In the genomic region with DNA sequence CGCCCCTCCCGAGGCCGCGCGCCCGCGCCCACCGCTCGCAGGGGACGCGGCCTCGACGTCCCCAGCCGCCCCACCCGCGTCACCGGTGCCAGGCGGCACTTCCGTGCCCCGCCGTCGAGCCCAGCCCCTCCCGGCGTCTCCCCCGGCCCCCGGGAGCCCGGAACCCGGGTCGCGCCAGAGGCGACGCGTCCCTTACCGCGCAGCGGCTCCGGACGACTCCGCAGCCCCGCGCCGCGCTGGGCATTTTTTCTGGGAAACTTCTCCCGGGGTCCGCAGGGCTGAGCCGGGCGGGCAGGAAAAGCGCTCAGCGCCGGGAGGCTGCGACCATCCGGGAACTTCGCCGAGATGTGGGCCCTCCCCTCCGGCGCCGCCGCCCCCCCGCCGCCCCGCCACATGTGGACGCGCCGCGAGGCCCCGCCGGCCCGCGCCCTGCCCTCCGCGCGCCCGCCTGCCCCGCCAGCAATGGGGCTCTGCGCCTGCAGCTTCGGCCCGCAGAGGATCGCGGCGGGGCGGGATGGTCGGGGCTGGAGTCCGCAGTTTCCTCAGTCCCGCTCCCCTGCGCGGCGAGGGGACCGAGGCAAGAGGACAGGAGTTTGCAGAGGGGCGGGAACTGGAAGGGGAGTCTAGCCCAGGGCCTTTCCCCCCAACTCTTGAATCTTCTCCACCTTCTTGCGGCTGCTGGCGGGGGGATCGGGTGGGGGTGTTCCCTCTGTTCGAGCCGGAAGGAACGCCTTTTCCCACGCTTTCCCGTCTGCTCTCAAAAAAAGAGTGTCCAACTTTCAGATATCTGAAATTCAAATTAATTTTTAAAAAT, we compare ENCODE assay signal across 8 cellular contexts.
DNase-seq lines count a peak whose midpoint lies in the region; ATAC-seq, FAIRE-seq and TF ChIP-seq lines count a peak whose summit lies in the region.

No MANE protein-coding gene starts in this region.

- peaks cover 17% of the 10 kb centered on the region for H3K4me1 ChIP-seq in HUES48 (ENCODE audit: control insufficient read depth, insufficient read depth, low read length)
- no peaks in the 10 kb centered on the region for H3K4me1 ChIP-seq in breast epithelium
- peaks cover 0 to 4% of the 10 kb centered on the region in 2 donors for H3K4me1 ChIP-seq in small intestine (ENCODE audit: control insufficient read depth in 2 of 2, insufficient read depth in 1 of 2, low read depth in 1 of 2, low read length in 1 of 2)

- intact Hi-C loops in breast epithelium (cut with DNase I; ENCODE audit: low total_unique reads), result loop anchor here (5.0 kb wide), 1 partner anchor 1880 kb away; no protein-coding TSS in a partner anchor

- no peaks in the 10 kb centered on the region for H3K36me3 ChIP-seq in HUES48 (ENCODE audit: control insufficient read depth, insufficient read depth, low read length)
- no peaks in the 10 kb centered on the region for H3K36me3 ChIP-seq in breast epithelium
- H3K36me3 ChIP-seq in small intestine (ENCODE audit: control insufficient read depth in 2 of 2, insufficient read depth in 2 of 2, low read length in 2 of 2), result no peaks in the 10 kb centered on the region

- peak; percentile 54 for ATAC-seq in GM19452 (IDR thresholded peaks at IDR 0.05; ENCODE audit: unreplicated experiment)

- H3K9me3 ChIP-seq in HUES48 (ENCODE audit: control insufficient read depth, insufficient read depth, low read length), result no peaks in the 10 kb centered on the region
- H3K9me3 ChIP-seq in breast epithelium, result no peaks in the 10 kb centered on the region
- H3K9me3 ChIP-seq in small intestine (ENCODE audit: control insufficient read depth, low read depth), result no peaks in the 10 kb centered on the region

- H3K27ac ChIP-seq in HUES48 (ENCODE audit: low read depth, low read length), result peak overlapping the region; percentile 23
- peak overlapping the region; percentile 15; the same call in 1 of the 2 replicates for H3K27ac ChIP-seq in VCaP
- H3K27ac ChIP-seq in breast epithelium, result peak overlapping the region; percentile 80 to 90
- peak overlapping the region; percentile 45 to 73 for H3K27ac ChIP-seq in small intestine (ENCODE audit: low read depth in 1 of 2, low read length in 1 of 2)

- DNase-seq in COLO829 (ENCODE audit: low spot score), result peak; percentile 29
- DNase-seq in breast epithelium (ENCODE audit: low spot score in 2 of 2), result no peak
- peak; percentile 83 for DNase-seq in iPS-NIHi7 (ENCODE audit: extremely low spot score)
- peak; percentile 14 for DNase-seq in small intestine
- DNase-seq in NCI-H187 treated with DMSO at 0.1 percent for 48 hours (lab: John Stamatoyannopoulos, UW), result no peak

- no peak for TF ChIP-seq CTCF in VCaP (conservative IDR thresholded peaks at IDR 0.05)
- TF ChIP-seq CTCF in breast epithelium (IDR thresholded peaks at IDR 0.05), result no peak

- H3K9ac ChIP-seq in HUES48 (ENCODE audit: low read depth, low read length), result peak overlapping the region; percentile 37; the same call in 1 of the 2 replicates

- FAIRE-seq in small intestine (lab: Jason Lieb, UNC), result no peak

- H3K4me3 ChIP-seq in HUES48 (ENCODE audit: low read depth, low read length), result peak overlapping the region; percentile 74
- peak overlapping the region; percentile 87 to 97 (median 87) for H3K4me3 ChIP-seq in breast epithelium
- H3K4me3 ChIP-seq in small intestine (ENCODE audit: low read depth in 1 of 2, low read length in 2 of 2), result peak overlapping the region; percentile 75 to 94

- TF ChIP-seq POLR2A in breast epithelium (IDR thresholded peaks at IDR 0.05), result no peak

- peaks cover 50% of the 10 kb centered on the region for H3K27me3 ChIP-seq in HUES48 (ENCODE audit: control insufficient read depth, insufficient read depth, low read length)
- no peaks in the 10 kb centered on the region for H3K27me3 ChIP-seq in breast epithelium
- H3K27me3 ChIP-seq in small intestine (ENCODE audit: control insufficient read depth in 2 of 2, insufficient read depth in 2 of 2, low read length in 2 of 2), result peaks cover 0 to 2% of the 10 kb centered on the region in 2 donors

- 0 to 1% (median 0%) methylated on average over 62 to 97 of the region's 97 CpGs for WGBS in small intestine, 3 donors

Comparison
In these comparisons a context has a peak if more than half of its experiments do, and no peak if none do; other contexts are left out.
1. DNase-seq: peak in COLO829 (single experiment), iPS-NIHi7 (single experiment) and small intestine (single experiment); none in breast epithelium (0 of 2) and NCI-H187 treated with DMSO at 0.1 percent for 48 hours (single experiment).
2. H3K27ac ChIP-seq: peak in every context shown above with its lines; median percentile 85 in breast epithelium; 59 in small intestine; 23 in HUES48; 15 in VCaP.
3. Peak in every context shown above with its lines, with median percentiles within 50 percentile points of each other: H3K4me3 ChIP-seq.